ENCODE assay signal across 9 cellular contexts in genomic region chr11:1293619-1294015, GRCh38. TPM values are rescaled to one million over a fixed set of nuclear protein-coding genes. Genes with fewer than 3 reads are reported as not detected.
A peak's percentile ranks its signal among the peaks of the same experiment; 100 is the strongest.
DNase-seq lines count a peak whose midpoint lies in the region; ATAC-seq and TF ChIP-seq lines count a peak whose summit lies in the region.
"Had no signal": no experiment of that assay in that cellular context is flagged by ENCODE, and none has a peak within 500 bp of the region (broad histone marks: within the 10 kb centered on the region; RNA-seq: fewer than 3 reads in every experiment).

No MANE protein-coding gene starts in this region.

- H3K18ac ChIP-seq in IMR-90 (ENCODE audit: low read depth, low read length) = no peak overlapping the region

- H3K4me3 ChIP-seq in CD8-positive, alpha-beta T cell (ENCODE audit: low read depth, low read length) = no peak overlapping the region
- H3K4me3 ChIP-seq in IMR-90 (ENCODE audit: insufficient read depth, low read depth, low read length) = no peak overlapping the region
- H3K4me3 ChIP-seq in neural cell (ENCODE audit: low read length) = no peak overlapping the region
- H3K4me3 ChIP-seq in OCI-LY7 (ENCODE audit: low read depth, low read length, poor library complexity, severe bottlenecking) = no peak overlapping the region

- no peaks in the 10 kb centered on the region for H3K27me3 ChIP-seq in CD8-positive, alpha-beta T cell (ENCODE audit: insufficient read depth, low read length)
- no peaks in the 10 kb centered on the region for H3K27me3 ChIP-seq in IMR-90 (ENCODE audit: control insufficient read depth, insufficient read depth, low read length)
- H3K27me3 ChIP-seq in neural cell (ENCODE audit: insufficient read depth, low read depth, low read length) = no peaks in the 10 kb centered on the region

- no peak overlapping the region for H3K23ac ChIP-seq in IMR-90 (ENCODE audit: low read depth, low read length)

- H3K9me3 ChIP-seq in CD8-positive, alpha-beta T cell (ENCODE audit: low read length) = no peaks in the 10 kb centered on the region
- H3K9me3 ChIP-seq in IMR-90 (ENCODE audit: control insufficient read depth, insufficient read depth, low read length) (no peaks in the 10 kb centered on the region), neural cell (ENCODE audit: low read length) (no peaks in the 10 kb centered on the region), OCI-LY7 (ENCODE audit: low read length) (no peaks in the 10 kb centered on the region)

- H2AFZ ChIP-seq in IMR-90 (replicated peaks; ENCODE audit: low read length, poor library complexity) = no peak overlapping the region
- no peak overlapping the region for H2AFZ ChIP-seq in neural cell (ENCODE audit: low read depth, low read length)
- H2AFZ ChIP-seq in OCI-LY7 (ENCODE audit: low read length) = no peak overlapping the region

- H3K79me2 ChIP-seq in neural cell (replicated peaks; ENCODE audit: insufficient read depth, low read length) (peaks cover 16% of the 10 kb centered on the region), OCI-LY7 (ENCODE audit: insufficient read depth, low read depth, low read length) (no peaks in the 10 kb centered on the region)

- H3K9me1 ChIP-seq in IMR-90 (ENCODE audit: insufficient read depth, low read length) = no peaks in the 10 kb centered on the region

- TF ChIP-seq RAD21 in IMR-90 (IDR thresholded peaks at IDR 0.05; ENCODE audit: low read length) (peak; percentile 36), neural cell (conservative IDR thresholded peaks at IDR 0.05) (no peak)

- no peak overlapping the region for H3K9ac ChIP-seq in IMR-90 (ENCODE audit: low read depth, low read length)
- no peak overlapping the region for H3K9ac ChIP-seq in neural cell (ENCODE audit: low read length)

- CTCF ChIA-PET in CD8-positive, alpha-beta T cell (lab: Charles Lee) = interaction anchor here (1.0 to 1.1 kb wide), 2 partner anchors 221 to 223 kb away, joined by 3 to 4 read pairs; no protein-coding TSS in a partner anchor
- CTCF ChIA-PET in IMR-90 (lab: Yijun Ruan, JAX) = no interaction called here
- CTCF ChIA-PET in OCI-LY7 (lab: Charles Lee; ENCODE audit: unreplicated experiment) = no interaction called here

- no peak for TF ChIP-seq CTCF in CD8-positive, alpha-beta T cell (IDR thresholded peaks at IDR 0.05)
- TF ChIP-seq CTCF in IMR-90 (conservative IDR thresholded peaks at IDR 0.05; ENCODE audit: low read depth, low read length) (peak; percentile 23; the same call in 1 of the 2 replicates), neural cell (IDR thresholded peaks at IDR 0.05; ENCODE audit: poor library complexity, severe bottlenecking) (no peak), OCI-LY7 (conservative IDR thresholded peaks at IDR 0.05; ENCODE audit: low read length) (no peak)

- dilution Hi-C loops in IMR-90 (cut with HindIII; ENCODE audit: low sequenced_read_pairs, unreplicated experiment) = no loop called here

- H4K91ac ChIP-seq in IMR-90 (ENCODE audit: insufficient read depth, low read depth, low read length) = no peak overlapping the region

- H4K5ac ChIP-seq in IMR-90 (ENCODE audit: low read depth, low read length) = no peak overlapping the region

- no peak for TF ChIP-seq EP300 in neural cell (conservative IDR thresholded peaks at IDR 0.05; ENCODE audit: poor library complexity, severe bottlenecking)

- H2BK120ac ChIP-seq in IMR-90 (ENCODE audit: low read depth, low read length) = no peak overlapping the region

- H3K4me2 ChIP-seq in IMR-90 (ENCODE audit: low read depth, low read length) = no peak overlapping the region
- no peak overlapping the region for H3K4me2 ChIP-seq in neural cell (ENCODE audit: low read length)
- H3K4me2 ChIP-seq in OCI-LY7 (ENCODE audit: low read length) = no peak overlapping the region

- no peak overlapping the region for H2BK5ac ChIP-seq in IMR-90 (ENCODE audit: low read depth, low read length, poor library complexity, severe bottlenecking)

- no peak for DNase-seq in CD8-positive, alpha-beta T cell
- DNase-seq in IMR-90 (no peak), cerebellar cortex (ENCODE audit: low spot score) (peak; percentile 58), OCI-LY7 (ENCODE audit: low spot score) (no peak), NCI-H187 treated with DMSO at 0.1 percent for 48 hours (lab: John Stamatoyannopoulos, UW) (no peak), LoVo (ENCODE audit: low spot score) (no peak)
- DNase-seq: effector memory CD4-positive, alpha-beta T cell had no signal

- in situ Hi-C loops in IMR-90 (cut with MboI; ENCODE audit: low sequenced_read_pairs) = no loop called here

- POLR2A ChIA-PET in CD8-positive, alpha-beta T cell (lab: Charles Lee) = no interaction called here
- POLR2A ChIA-PET in IMR-90 (lab: Charles Lee; ENCODE audit: unreplicated experiment) = no interaction called here
- POLR2A ChIA-PET in OCI-LY7 (lab: Charles Lee) = no interaction called here

- 94% methylated on average over 13 of the region's 13 CpGs; no CpG with 5 or more reads in 1 of the 2 experiments for WGBS in IMR-90 (ENCODE audit: extremely low coverage in 2 of 2, insufficient read length in 1 of 2), 2 experiments

- no peak overlapping the region for H2AK9ac ChIP-seq in IMR-90 (replicated peaks; ENCODE audit: low read depth, low read length, poor library complexity)

- H3K9me2 ChIP-seq in neural cell (ENCODE audit: insufficient read depth, low read length) = no peaks in the 10 kb centered on the region
- H3K9me2 ChIP-seq in OCI-LY7 (ENCODE audit: insufficient read depth, low read length) = no peaks in the 10 kb centered on the region

- H3K27ac Mint-ChIP-seq in CD8-positive, alpha-beta T cell = no peak overlapping the region

- no peak overlapping the region for H3K56ac ChIP-seq in IMR-90 (ENCODE audit: extremely low read depth, insufficient read depth, low read length)

- H3K9me3 Mint-ChIP-seq in CD8-positive, alpha-beta T cell = no peaks in the 10 kb centered on the region

- H3K36me3 ChIP-seq in CD8-positive, alpha-beta T cell (ENCODE audit: insufficient read depth, low read length) = peaks cover 22% of the 10 kb centered on the region
- H3K36me3 ChIP-seq in IMR-90 (ENCODE audit: control insufficient read depth, insufficient read depth, low read length) (peaks cover 46% of the 10 kb centered on the region), neural cell (ENCODE audit: insufficient read depth, low read length) (no peaks in the 10 kb centered on the region), OCI-LY7 (ENCODE audit: insufficient read depth, low read length) (peaks cover 26% of the 10 kb centered on the region)

- no peak overlapping the region for H2AK5ac ChIP-seq in IMR-90 (ENCODE audit: low read depth, low read length)

- H3K14ac ChIP-seq in IMR-90 (replicated peaks; ENCODE audit: low read depth, low read length) = no peak overlapping the region

- BruUV-seq in IMR-90 (replicated peaks; lab: Mats Ljungman, UMichigan) (no TSS peak), OCI-LY7 (replicated peaks; lab: Mats Ljungman, UMichigan) (no TSS peak)

- H3K79me1 ChIP-seq in IMR-90 (ENCODE audit: low read depth in 1 of 2, low read length in 2 of 2) = peaks cover 12 to 69% of the 10 kb centered on the region in 2 experiments; a peak in 3 of 4 replicates

- intact Hi-C loops in CD8-positive, alpha-beta T cell (cut with DNase I, micrococcal nuclease) = loop anchor here (1.0 to 2.0 kb wide), 2 partner anchors 222 to 279 kb away; partner anchors contain the start of gene DUSP8 (in 1 of the 2)
- intact Hi-C loops in IMR-90 (cut with micrococcal nuclease) (loop anchor here (1.0 kb wide), 1 partner anchor 222 kb away; no protein-coding TSS in a partner anchor), OCI-LY7 (cut with micrococcal nuclease; ENCODE audit: unreplicated experiment) (no loop called here)

- peaks cover 56% of the 10 kb centered on the region for H3K36me3 Mint-ChIP-seq in CD8-positive, alpha-beta T cell

- H3K4me1 Mint-ChIP-seq in CD8-positive, alpha-beta T cell (ENCODE audit: low read depth) = no peaks in the 10 kb centered on the region

- H3K4ac ChIP-seq in IMR-90 (ENCODE audit: low read depth, low read length) = no peak overlapping the region

- H3K27me3 Mint-ChIP-seq in CD8-positive, alpha-beta T cell (ENCODE audit: low read depth) = no peaks in the 10 kb centered on the region

- H3F3A ChIP-seq in neural cell (ENCODE audit: insufficient read depth, low read length, poor library complexity, severe bottlenecking) = no peaks in the 10 kb centered on the region

- H4K8ac ChIP-seq in IMR-90 (ENCODE audit: low read depth in 2 of 2, low read length in 2 of 2) = no peak overlapping the region

- no peak for TF ChIP-seq POLR2A in IMR-90 (IDR thresholded peaks at IDR 0.05; ENCODE audit: low read depth, low read length)

- peaks cover 42% of the 10 kb centered on the region for H4K20me1 ChIP-seq in IMR-90 (ENCODE audit: insufficient read depth, low read length)
- no peaks in the 10 kb centered on the region for H4K20me1 ChIP-seq in neural cell (ENCODE audit: insufficient read depth)
- no peaks in the 10 kb centered on the region for H4K20me1 ChIP-seq in OCI-LY7 (ENCODE audit: insufficient read depth, low read length)

- no peak overlapping the region for H3K4me3 Mint-ChIP-seq in CD8-positive, alpha-beta T cell

- no peak overlapping the region for H3K27ac ChIP-seq in CD8-positive, alpha-beta T cell (ENCODE audit: low read depth, low read length)
- H3K27ac ChIP-seq in IMR-90 (ENCODE audit: insufficient read depth, low read length) (no peak overlapping the region), neural cell (ENCODE audit: low read length) (no peak overlapping the region), OCI-LY7 (ENCODE audit: low read depth, low read length, poor library complexity, severe bottlenecking) (no peak overlapping the region)

- ATAC-seq in CD8-positive, alpha-beta T cell = peak; percentile 46
- ATAC-seq in IMR-90 (ENCODE audit: low read depth) (peak; percentile 42; the same call in 1 of the 2 replicates), GM18511 (IDR thresholded peaks at IDR 0.05; ENCODE audit: unreplicated experiment) (no peak)

- H2BK20ac ChIP-seq in IMR-90 (ENCODE audit: low read depth, low read length) = no peak overlapping the region

- no peaks in the 10 kb centered on the region for H3K4me1 ChIP-seq in CD8-positive, alpha-beta T cell (ENCODE audit: insufficient read depth, low read length)
- no peaks in the 10 kb centered on the region for H3K4me1 ChIP-seq in IMR-90 (ENCODE audit: control insufficient read depth, insufficient read depth, low read length)
- no peaks in the 10 kb centered on the region for H3K4me1 ChIP-seq in OCI-LY7 (ENCODE audit: insufficient read depth, low read length, poor library complexity, severe bottlenecking)

- H2BK15ac ChIP-seq in IMR-90 (ENCODE audit: low read depth, low read length) = no peak overlapping the region

TF ChIP-seq in IMR-90, 13 proteins besides CTCF, POLR2A, EP300 and RAD21 (continues in another document):
- TF ChIP-seq SMC3 (IDR thresholded peaks at IDR 0.05; ENCODE audit: low read depth, low read length) = peak; percentile 30; the same call in 1 of the 2 replicates

RNA-seq across cellular contexts. Expression of gene TOLLIP, which starts 15.8 kb away (rescaled TPM):
- 10 to 100 TPM; 36.2 to 40.9 TPM for total RNA-seq in CD8-positive, alpha-beta T cell
- total RNA-seq in IMR-90 (2012; rRNA removed) = 18.9 and 19.7 TPM in 2 replicates
- 42.9 and 44.7 TPM in 2 replicates for polyA plus RNA-seq in IMR-90 (2012; rRNA removed)
- polyA plus RNA-seq in IMR-90 (2012; cell fraction: cytosol; rRNA removed) = 45.2 and 62.0 TPM in 2 replicates
- 24.1 and 56.7 TPM in 2 replicates for polyA plus RNA-seq in IMR-90 (2012; cell fraction: nucleus; rRNA removed; ENCODE audit: low replicate concordance)
- 24.1 and 31.4 TPM in 2 replicates for polyA plus RNA-seq in neural cell
- 23.5 and 35.5 TPM in 2 replicates for polyA minus RNA-seq in neural cell
- 15.9 and 21.7 TPM in 2 replicates for total RNA-seq in OCI-LY7 (2014; rRNA removed; shearing (Covaris generic))
- 37.1 and 37.5 TPM in 2 replicates for total RNA-seq in OCI-LY7 (2022)
